ENCODE assay signal across 8 cellular contexts in the genomic region with DNA sequence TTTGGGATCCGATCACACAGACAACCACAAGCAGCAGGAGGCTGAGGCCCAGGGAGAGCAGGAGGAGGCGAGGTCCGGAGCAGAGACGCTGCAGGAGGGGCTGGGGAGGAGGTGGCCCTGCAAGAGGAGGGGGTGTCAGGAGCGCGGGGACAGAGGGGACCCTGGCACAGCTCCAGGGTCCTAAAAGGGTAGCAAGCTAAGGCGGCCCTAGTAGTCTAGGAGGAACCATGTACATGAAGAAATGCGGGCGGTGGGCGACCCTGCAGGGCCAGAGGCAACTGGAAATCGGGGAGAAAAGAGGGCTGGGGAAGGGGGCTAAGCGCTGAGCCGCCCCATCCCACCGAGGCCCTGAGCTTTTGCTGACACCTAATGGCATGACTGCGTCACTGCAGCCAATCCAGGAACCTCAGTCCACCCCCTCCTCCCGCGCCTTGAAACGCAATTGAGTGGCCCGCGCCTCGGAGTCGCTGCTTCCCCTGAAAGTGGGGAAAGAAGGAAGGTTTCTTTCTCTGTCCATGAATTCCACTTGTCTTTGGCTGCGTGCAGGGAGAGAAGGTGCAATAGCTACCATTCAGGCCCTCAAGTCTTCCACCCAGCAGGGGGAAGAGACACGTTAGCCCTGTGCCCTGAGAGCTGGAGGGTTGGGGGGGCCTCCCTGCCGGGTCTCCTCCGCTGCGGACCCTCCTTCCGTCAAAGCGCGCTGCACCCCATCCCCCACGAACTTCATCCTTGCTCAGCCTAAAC. TPM values are rescaled to one million over a fixed set of nuclear protein-coding genes. Genes with fewer than 3 reads are reported as not detected.
DNase-seq lines count a peak whose midpoint lies in the region; ATAC-seq and TF ChIP-seq lines count a peak whose summit lies in the region.

No MANE protein-coding gene starts in this region.

- H3K4me1 ChIP-seq in RWPE2 (ENCODE audit: insufficient read depth, poor library complexity, severe bottlenecking) (no peaks in the 10 kb centered on the region), gastroesophageal sphincter (peaks cover 0 to 25% (median 12%) of the 10 kb centered on the region in 3 donors), neuronal stem cell (ENCODE audit: control insufficient read depth in 2 of 2, insufficient read depth in 1 of 2, low read depth in 1 of 2, low read length in 2 of 2) (peaks cover 15% of the 10 kb centered on the region in 2 donors)

- no peak overlapping the region for H4K8ac ChIP-seq in neuronal stem cell (ENCODE audit: low read depth, low read length)

- H3K4me3 ChIP-seq in RWPE2 (ENCODE audit: severe bottlenecking) (peak overlapping the region; percentile 19), gastroesophageal sphincter (peak overlapping the region in 1 of 2 donors; percentile 41), neuronal stem cell (ENCODE audit: low read length in 2 of 2) (peak overlapping the region; percentile 61 to 81)

- 0% methylated on average over 7 to 17 of the region's 31 CpGs for WGBS in gastroesophageal sphincter (ENCODE audit: low coverage in 1 of 2), 2 donors
- WGBS in neuronal stem cell (ENCODE audit: extremely low coverage in 2 of 2, insufficient read length in 2 of 2, insufficient replicate concordance in 1 of 2), 2 donors = no CpG with 5 or more reads among the region's 31 CpGs

- H3K27ac ChIP-seq in RWPE2 (ENCODE audit: poor library complexity, severe bottlenecking) (no peak overlapping the region), gastroesophageal sphincter (no peak overlapping the region), neuronal stem cell (replicated peaks; ENCODE audit: low read length) (peak overlapping the region; percentile 6)

- no peaks in the 10 kb centered on the region for H3K9me3 Mint-ChIP-seq in stimulated activated naive CD8-positive, alpha-beta T cell treated with anti-CD3 and anti-CD28 coated beads, Interleukin-15, amount 100 ng/mL, for 72 hours

- H3K36me3 ChIP-seq in RWPE2 (ENCODE audit: low read depth) (no peaks in the 10 kb centered on the region), gastroesophageal sphincter (no peaks in the 10 kb centered on the region), neuronal stem cell (replicated peaks in 1 of 2; ENCODE audit: control insufficient read depth in 2 of 2, insufficient read depth in 2 of 2, low read length in 2 of 2) (peaks cover 0 to 10% of the 10 kb centered on the region in 2 donors)

- H2BK15ac ChIP-seq in neuronal stem cell (ENCODE audit: low read length) = peak overlapping the region; percentile 73

- H4K91ac ChIP-seq in neuronal stem cell (ENCODE audit: low read depth, low read length, poor library complexity) = no peak overlapping the region

- no peak for TF ChIP-seq EP300 in gastroesophageal sphincter (IDR thresholded peaks at IDR 0.05)

- H3K27me3 ChIP-seq in RWPE2 (ENCODE audit: insufficient read depth, poor library complexity, severe bottlenecking) (no peaks in the 10 kb centered on the region), gastroesophageal sphincter (peaks cover 63% of the 10 kb centered on the region), neuronal stem cell (ENCODE audit: control insufficient read depth in 3 of 3, insufficient read depth in 3 of 3, low read depth in 1 of 3, low read length in 3 of 3) (peaks cover 0 to 30% (median 0%) of the 10 kb centered on the region in 3 experiments)

- peak; percentile 64 for ATAC-seq in RWPE2 (ENCODE audit: low read depth)
- ATAC-seq in gastroesophageal sphincter = peak; percentile 80
- peak; percentile 85 for ATAC-seq in stimulated activated naive CD8-positive, alpha-beta T cell treated with anti-CD3 and anti-CD28 coated beads, Interleukin-15, amount 100 ng/mL, for 72 hours
- ATAC-seq in HG03571 (IDR thresholded peaks at IDR 0.05; ENCODE audit: unreplicated experiment) = no peak

- H3K4me1 Mint-ChIP-seq in stimulated activated naive CD8-positive, alpha-beta T cell treated with anti-CD3 and anti-CD28 coated beads, Interleukin-15, amount 100 ng/mL, for 72 hours = peaks cover 10% of the 10 kb centered on the region

- TF ChIP-seq CTCF in RWPE2 (IDR thresholded peaks at IDR 0.05; ENCODE audit: poor library complexity, severe bottlenecking) (peak; percentile 88), gastroesophageal sphincter (IDR thresholded peaks at IDR 0.05) (peak in 3 of 4 experiments; percentile 58 to 91 (median 60))

- no peak overlapping the region for H2BK120ac ChIP-seq in neuronal stem cell (ENCODE audit: low read depth, low read length)

- TF ChIP-seq POLR2A in gastroesophageal sphincter (IDR thresholded peaks at IDR 0.05) = no peak

- H2AFZ ChIP-seq in neuronal stem cell (ENCODE audit: low read length) = peak overlapping the region; percentile 96

- peak overlapping the region; percentile 89 for H3K4ac ChIP-seq in neuronal stem cell (ENCODE audit: low read length)

- no peak overlapping the region for H2BK5ac ChIP-seq in neuronal stem cell (ENCODE audit: low read length)

- peak overlapping the region; percentile 52 for H3K23ac ChIP-seq in neuronal stem cell (ENCODE audit: low read depth, low read length, poor library complexity)

- H3K4me3 Mint-ChIP-seq in stimulated activated naive CD8-positive, alpha-beta T cell treated with anti-CD3 and anti-CD28 coated beads, Interleukin-15, amount 100 ng/mL, for 72 hours = peak overlapping the region; percentile 77

- peak overlapping the region in 1 of 2 donors; percentile 33 for H3K27ac Mint-ChIP-seq in stimulated activated naive CD8-positive, alpha-beta T cell treated with anti-CD3 and anti-CD28 coated beads, Interleukin-15, amount 100 ng/mL, for 72 hours

- H3K4me2 ChIP-seq in neuronal stem cell (ENCODE audit: insufficient read depth, low read length, poor library complexity, severe bottlenecking) = peak overlapping the region; percentile 100

- peak overlapping the region; percentile 96 for H3K18ac ChIP-seq in neuronal stem cell (ENCODE audit: low read length)

- no peak overlapping the region for H2AK5ac ChIP-seq in neuronal stem cell (ENCODE audit: low read depth, low read length)

- no peak overlapping the region for H2BK12ac ChIP-seq in neuronal stem cell (ENCODE audit: low read length)

- H3K27me3 Mint-ChIP-seq in stimulated activated naive CD8-positive, alpha-beta T cell treated with anti-CD3 and anti-CD28 coated beads, Interleukin-15, amount 100 ng/mL, for 72 hours = peaks cover 8% of the 10 kb centered on the region

- peak overlapping the region; percentile 90 for H3K9ac ChIP-seq in neuronal stem cell (ENCODE audit: low read depth, low read length, poor library complexity)

- peak overlapping the region; percentile 94 for H3K14ac ChIP-seq in neuronal stem cell (ENCODE audit: low read length)

- peaks cover 2% of the 10 kb centered on the region for H3K79me1 ChIP-seq in neuronal stem cell (ENCODE audit: low read depth, low read length)

- H3K9me3 ChIP-seq in RWPE2 (ENCODE audit: severe bottlenecking) = no peaks in the 10 kb centered on the region
- H3K9me3 ChIP-seq in gastroesophageal sphincter = no peaks in the 10 kb centered on the region
- peaks cover 0 to 10% of the 10 kb centered on the region in 2 donors for H3K9me3 ChIP-seq in neuronal stem cell (replicated peaks in 1 of 2; ENCODE audit: control insufficient read depth in 2 of 2, insufficient read depth in 1 of 2, low read depth in 1 of 2, low read length in 2 of 2)

- DNase-seq in COLO829 (ENCODE audit: low spot score) = peak; percentile 91
- peak; percentile 77 for DNase-seq in HuH-7.5 (ENCODE audit: low spot score)
- no peak for DNase-seq in RWPE2 (ENCODE audit: low spot score)
- peak in 3 of 4 experiments; percentile 24 to 52 (median 52) for DNase-seq in activated naive CD4-positive, alpha-beta T cell (lab: John Stamatoyannopoulos, UW)
- DNase-seq in neuronal stem cell (ENCODE audit: low spot score) = peak; percentile 83
- peak; percentile 68 to 71 for DNase-seq in stimulated activated naive CD8-positive, alpha-beta T cell treated with anti-CD3 and anti-CD28 coated beads, Interleukin-15, amount 100 ng/mL, for 72 hours

RNA-seq across cellular contexts. Expression of a gene that starts 1.8 kb away (rescaled TPM):
- total RNA-seq in gastroesophageal sphincter = 1 to 10 TPM in 1 of 4 donors, under 1 TPM in 1, not detected in 2; 0.54 to 1.2 TPM
- polyA plus RNA-seq in neuronal stem cell (2013, experiment 1 of 2) = 9.1 TPM
- polyA plus RNA-seq in neuronal stem cell (2013, experiment 2 of 2) = 9.6 TPM

RNA-seq across cellular contexts. Expression of a gene that starts 42.3 kb away (rescaled TPM):
- total RNA-seq in gastroesophageal sphincter = 10 to 100 TPM; 14.1 to 21.7 (median 16.5) TPM
- polyA plus RNA-seq in neuronal stem cell (2013, experiment 1 of 2) = 52.7 TPM
- 51.9 TPM for polyA plus RNA-seq in neuronal stem cell (2013, experiment 2 of 2)

RNA-seq across cellular contexts. Expression of a gene that starts 42.4 kb away (rescaled TPM):
- 100 to 1,000 TPM; 331 to 508 (median 475) TPM for total RNA-seq in gastroesophageal sphincter
- polyA plus RNA-seq in neuronal stem cell (2013, experiment 1 of 2) = 270 TPM
- polyA plus RNA-seq in neuronal stem cell (2013, experiment 2 of 2) = 258 TPM

RNA-seq across cellular contexts. Expression of a gene that starts 56.9 kb away (rescaled TPM):
- 10 to 100 TPM; 33.0 to 53.9 (median 45.0) TPM for total RNA-seq in gastroesophageal sphincter
- polyA plus RNA-seq in neuronal stem cell (2013, experiment 1 of 2) = 50.9 TPM
- polyA plus RNA-seq in neuronal stem cell (2013, experiment 2 of 2) = 48.6 TPM
